ENCODE assay signal across 1 cellular context in the genomic region with DNA sequence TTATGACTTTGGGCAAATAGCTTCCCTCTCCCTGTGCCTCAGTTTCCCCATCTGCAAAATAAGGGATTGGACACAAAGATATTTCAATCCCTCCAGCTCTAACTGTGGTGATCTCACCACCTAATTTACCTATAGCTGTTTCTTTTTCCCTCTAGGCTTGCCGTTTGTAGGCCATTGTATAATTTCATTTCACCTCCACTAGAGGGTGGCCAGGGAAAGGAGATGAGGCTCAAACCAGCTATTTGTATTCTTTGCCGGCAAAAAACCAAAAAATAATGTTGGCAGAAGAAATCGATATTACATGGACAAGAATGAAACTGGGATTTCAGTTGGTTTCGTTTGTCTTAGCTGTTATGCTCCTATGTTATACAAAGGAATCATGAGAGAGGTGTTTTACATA.
TF ChIP-seq lines count a peak whose summit lies in the region.

No MANE protein-coding gene starts in this region.

TF ChIP-seq in HEK293, 187 proteins besides CTCF, POLR2A, EP300 and RAD21 (continued from another document):
- TF ChIP-seq ZNF26 (tag by site-specific recombination; IDR thresholded peaks at IDR 0.05) (no peak), ZNF2 (tag by site-specific recombination; IDR thresholded peaks at IDR 0.05) (no peak), ZXDB (tag by site-specific recombination; IDR thresholded peaks at IDR 0.05) (no peak), ZNF629 (tag by site-specific recombination; IDR thresholded peaks at IDR 0.05) (no peak), ZNF114 (tag by site-specific recombination; IDR thresholded peaks at IDR 0.05) (no peak), RBAK (tag by site-specific recombination; IDR thresholded peaks at IDR 0.05) (no peak), ZNF202 (tag by site-specific recombination; IDR thresholded peaks at IDR 0.05; ENCODE audit: borderline replicate concordance) (no peak)
- TF ChIP-seq, protein P1, sequence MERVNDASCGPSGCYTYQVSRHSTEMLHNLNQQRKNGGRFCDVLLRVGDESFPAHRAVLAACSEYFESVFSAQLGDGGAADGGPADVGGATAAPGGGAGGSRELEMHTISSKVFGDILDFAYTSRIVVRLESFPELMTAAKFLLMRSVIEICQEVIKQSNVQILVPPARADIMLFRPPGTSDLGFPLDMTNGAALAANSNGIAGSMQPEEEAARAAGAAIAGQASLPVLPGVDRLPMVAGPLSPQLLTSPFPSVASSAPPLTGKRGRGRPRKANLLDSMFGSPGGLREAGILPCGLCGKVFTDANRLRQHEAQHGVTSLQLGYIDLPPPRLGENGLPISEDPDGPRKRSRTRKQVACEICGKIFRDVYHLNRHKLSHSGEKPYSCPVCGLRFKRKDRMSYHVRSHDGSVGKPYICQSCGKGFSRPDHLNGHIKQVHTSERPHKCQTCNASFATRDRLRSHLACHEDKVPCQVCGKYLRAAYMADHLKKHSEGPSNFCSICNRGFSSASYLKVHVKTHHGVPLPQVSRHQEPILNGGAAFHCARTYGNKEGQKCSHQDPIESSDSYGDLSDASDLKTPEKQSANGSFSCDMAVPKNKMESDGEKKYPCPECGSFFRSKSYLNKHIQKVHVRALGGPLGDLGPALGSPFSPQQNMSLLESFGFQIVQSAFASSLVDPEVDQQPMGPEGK (tag by site-specific recombination; IDR thresholded peaks at IDR 0.05): no peak
- TF ChIP-seq, protein P2, sequence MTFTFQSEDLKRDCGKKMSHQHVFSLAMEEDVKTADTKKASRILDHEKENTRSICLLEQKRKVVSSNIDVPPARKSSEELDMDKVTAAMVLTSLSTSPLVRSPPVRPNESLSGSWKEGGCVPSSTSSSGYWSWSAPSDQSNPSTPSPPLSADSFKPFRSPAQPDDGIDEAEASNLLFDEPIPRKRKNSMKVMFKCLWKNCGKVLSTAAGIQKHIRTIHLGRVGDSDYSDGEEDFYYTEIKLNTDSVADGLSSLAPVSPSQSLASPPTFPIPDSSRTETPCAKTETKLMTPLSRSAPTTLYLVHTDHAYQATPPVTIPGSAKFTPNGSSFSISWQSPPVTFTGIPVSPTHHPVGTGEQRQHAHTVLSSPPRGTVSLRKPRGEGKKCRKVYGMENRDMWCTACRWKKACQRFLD (tag by site-specific recombination; IDR thresholded peaks at IDR 0.05): no peak
